In genomic region chr10:126520918-126521317, GRCh38 we compare ENCODE assay signal across 20 cellular contexts.
"Had no signal": no experiment of that assay in that cellular context is flagged by ENCODE, and none has a peak within 500 bp of the region (broad histone marks: within the 10 kb centered on the region; RNA-seq: fewer than 3 reads in every experiment).

No MANE protein-coding gene starts in this region.

- H3K36me3 ChIP-seq: breast epithelium, left ventricle myocardium inferior, tibial artery had no signal

- H3K27ac Mint-ChIP-seq: activated B cell treated with CpG ODN at 0.5 μM for 24 hours; activated CD4-positive, alpha-beta T cell treated with anti-CD3 and anti-CD28 coated beads, Interleukin-2, amount 10 ng/mL, durations not matched to agents 24 days and 14 days; activated CD8-positive, alpha-beta T cell treated with anti-CD3 and anti-CD28 coated beads, Interleukin-2, amount 10 ng/mL, durations not matched to agents 7 days and 5 days; activated naive CD8-positive, alpha-beta T cell treated with anti-CD3 and anti-CD28 coated beads for 36 hours; activated T-cell treated with anti-CD3 and anti-CD28 coated beads, Interleukin-2, amount 50 U/mL, for 72 hours; natural killer cell had no signal

- H3K4me3 ChIP-seq: breast epithelium, left ventricle myocardium inferior, tibial artery had no signal

- H3K4me1 Mint-ChIP-seq: activated B cell treated with CpG ODN at 0.5 μM for 24 hours; activated CD4-positive, alpha-beta T cell treated with anti-CD3 and anti-CD28 coated beads, Interleukin-2, amount 10 ng/mL, durations not matched to agents 24 days and 14 days; activated naive CD8-positive, alpha-beta T cell treated with anti-CD3 and anti-CD28 coated beads for 36 hours; natural killer cell had no signal

- H3K4me1 ChIP-seq: breast epithelium, left ventricle myocardium inferior, tibial artery had no signal

- ATAC-seq: activated CD8-positive, alpha-beta T cell treated with anti-CD3 and anti-CD28 coated beads, Interleukin-2, amount 10 ng/mL, durations not matched to agents 7 days and 5 days; activated T-cell treated with anti-CD3 and anti-CD28 coated beads, Interleukin-2, amount 50 U/mL, for 72 hours; natural killer cell had no signal

- H3K4me3 Mint-ChIP-seq: activated B cell treated with CpG ODN at 0.5 μM for 24 hours; activated CD4-positive, alpha-beta T cell treated with anti-CD3 and anti-CD28 coated beads, Interleukin-2, amount 10 ng/mL, durations not matched to agents 24 days and 14 days; activated CD8-positive, alpha-beta T cell treated with anti-CD3 and anti-CD28 coated beads, Interleukin-2, amount 10 ng/mL, durations not matched to agents 7 days and 5 days; activated naive CD8-positive, alpha-beta T cell treated with anti-CD3 and anti-CD28 coated beads for 36 hours; activated T-cell treated with anti-CD3 and anti-CD28 coated beads, Interleukin-2, amount 50 U/mL, for 72 hours; natural killer cell had no signal

- H3K36me3 Mint-ChIP-seq: activated naive CD8-positive, alpha-beta T cell treated with anti-CD3 and anti-CD28 coated beads for 36 hours; natural killer cell had no signal

- H3K27me3 Mint-ChIP-seq: activated B cell treated with CpG ODN at 0.5 μM for 24 hours; activated CD4-positive, alpha-beta T cell treated with anti-CD3 and anti-CD28 coated beads, Interleukin-2, amount 10 ng/mL, durations not matched to agents 24 days and 14 days; activated naive CD8-positive, alpha-beta T cell treated with anti-CD3 and anti-CD28 coated beads for 36 hours had no signal

- H3K27ac ChIP-seq: breast epithelium, left ventricle myocardium inferior, tibial artery had no signal

- DNase-seq: activated B cell treated with CpG ODN at 0.5 μM for 24 hours; activated CD4-positive, alpha-beta T cell treated with anti-CD3 and anti-CD28 coated beads, Interleukin-2, amount 10 ng/mL, durations not matched to agents 24 days and 14 days; activated CD8-positive, alpha-beta memory T cell treated with anti-CD3 and anti-CD28 coated beads, Interleukin-2, amount 50 U/mL, for 4 hours; activated CD8-positive, alpha-beta T cell treated with anti-CD3 and anti-CD28 coated beads, Interleukin-2, amount 10 ng/mL, durations not matched to agents 7 days and 5 days; activated gamma-delta T cell treated with Interleukin-2 at 50 U/mL for 16 hours; activated naive CD8-positive, alpha-beta T cell treated with anti-CD3 and anti-CD28 coated beads for 36 hours; activated T-cell treated with anti-CD3 and anti-CD28 coated beads, Interleukin-2, amount 50 U/mL, for 72 hours; amygdala; erythroblast; hippocampal formation; left ventricle myocardium inferior; mesendoderm; natural killer cell; nucleus accumbens; stimulated activated CD4-positive, alpha-beta T cell treated with anti-CD3 and anti-CD28 coated beads, Interleukin-15, amount 100 ng/mL, for 24 hours; stimulated activated CD4-positive, alpha-beta T cell treated with anti-CD3 and anti-CD28 coated beads, Interleukin-4, amount 100 ng/mL, for 24 hours; stimulated activated naive CD4-positive, alpha-beta T cell; T-helper 2 cell; tibial artery had no signal

- H3K27me3 ChIP-seq: breast epithelium had no signal

- H3K9me3 Mint-ChIP-seq: activated B cell treated with CpG ODN at 0.5 μM for 24 hours; activated CD4-positive, alpha-beta T cell treated with anti-CD3 and anti-CD28 coated beads, Interleukin-2, amount 10 ng/mL, durations not matched to agents 24 days and 14 days; activated naive CD8-positive, alpha-beta T cell treated with anti-CD3 and anti-CD28 coated beads for 36 hours; activated T-cell treated with anti-CD3 and anti-CD28 coated beads, Interleukin-2, amount 50 U/mL, for 72 hours; natural killer cell had no signal

- H3K9me3 ChIP-seq: breast epithelium, left ventricle myocardium inferior, tibial artery had no signal
